Comparison of ENCODE assay signal across 1 cellular context in the genomic region with DNA sequence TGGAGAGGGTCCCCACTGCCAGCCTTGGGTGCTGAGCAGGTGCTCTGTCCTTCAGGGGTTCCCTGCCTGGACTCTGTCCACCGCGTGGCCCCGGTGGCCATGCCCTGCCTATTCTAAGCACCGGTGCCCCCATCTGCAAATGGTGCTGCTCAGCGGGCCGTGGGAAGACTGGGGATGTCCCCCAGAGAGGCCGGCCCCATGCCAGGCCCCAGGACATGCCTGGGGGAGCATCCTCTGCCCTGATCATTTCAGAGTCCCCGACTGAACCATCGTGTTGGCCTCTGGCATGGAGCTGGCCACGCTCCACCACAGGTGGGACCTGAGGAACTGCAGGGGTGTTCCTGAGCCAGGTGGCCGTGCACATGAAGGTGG.
TF ChIP-seq lines count a peak whose summit lies in the region.

No MANE protein-coding gene starts in this region.

TF ChIP-seq in GM23338, 12 proteins besides CTCF, POLR2A, EP300 and RAD21 (continued from another document):
- TF ChIP-seq, protein P1, sequence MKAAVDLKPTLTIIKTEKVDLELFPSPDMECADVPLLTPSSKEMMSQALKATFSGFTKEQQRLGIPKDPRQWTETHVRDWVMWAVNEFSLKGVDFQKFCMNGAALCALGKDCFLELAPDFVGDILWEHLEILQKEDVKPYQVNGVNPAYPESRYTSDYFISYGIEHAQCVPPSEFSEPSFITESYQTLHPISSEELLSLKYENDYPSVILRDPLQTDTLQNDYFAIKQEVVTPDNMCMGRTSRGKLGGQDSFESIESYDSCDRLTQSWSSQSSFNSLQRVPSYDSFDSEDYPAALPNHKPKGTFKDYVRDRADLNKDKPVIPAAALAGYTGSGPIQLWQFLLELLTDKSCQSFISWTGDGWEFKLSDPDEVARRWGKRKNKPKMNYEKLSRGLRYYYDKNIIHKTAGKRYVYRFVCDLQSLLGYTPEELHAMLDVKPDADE (IDR thresholded peaks at IDR 0.05) = no peak
- no peak for TF ChIP-seq ZNF114 (CRISPR knock-in tag; IDR thresholded peaks at IDR 0.05)
- TF ChIP-seq, protein P2, sequence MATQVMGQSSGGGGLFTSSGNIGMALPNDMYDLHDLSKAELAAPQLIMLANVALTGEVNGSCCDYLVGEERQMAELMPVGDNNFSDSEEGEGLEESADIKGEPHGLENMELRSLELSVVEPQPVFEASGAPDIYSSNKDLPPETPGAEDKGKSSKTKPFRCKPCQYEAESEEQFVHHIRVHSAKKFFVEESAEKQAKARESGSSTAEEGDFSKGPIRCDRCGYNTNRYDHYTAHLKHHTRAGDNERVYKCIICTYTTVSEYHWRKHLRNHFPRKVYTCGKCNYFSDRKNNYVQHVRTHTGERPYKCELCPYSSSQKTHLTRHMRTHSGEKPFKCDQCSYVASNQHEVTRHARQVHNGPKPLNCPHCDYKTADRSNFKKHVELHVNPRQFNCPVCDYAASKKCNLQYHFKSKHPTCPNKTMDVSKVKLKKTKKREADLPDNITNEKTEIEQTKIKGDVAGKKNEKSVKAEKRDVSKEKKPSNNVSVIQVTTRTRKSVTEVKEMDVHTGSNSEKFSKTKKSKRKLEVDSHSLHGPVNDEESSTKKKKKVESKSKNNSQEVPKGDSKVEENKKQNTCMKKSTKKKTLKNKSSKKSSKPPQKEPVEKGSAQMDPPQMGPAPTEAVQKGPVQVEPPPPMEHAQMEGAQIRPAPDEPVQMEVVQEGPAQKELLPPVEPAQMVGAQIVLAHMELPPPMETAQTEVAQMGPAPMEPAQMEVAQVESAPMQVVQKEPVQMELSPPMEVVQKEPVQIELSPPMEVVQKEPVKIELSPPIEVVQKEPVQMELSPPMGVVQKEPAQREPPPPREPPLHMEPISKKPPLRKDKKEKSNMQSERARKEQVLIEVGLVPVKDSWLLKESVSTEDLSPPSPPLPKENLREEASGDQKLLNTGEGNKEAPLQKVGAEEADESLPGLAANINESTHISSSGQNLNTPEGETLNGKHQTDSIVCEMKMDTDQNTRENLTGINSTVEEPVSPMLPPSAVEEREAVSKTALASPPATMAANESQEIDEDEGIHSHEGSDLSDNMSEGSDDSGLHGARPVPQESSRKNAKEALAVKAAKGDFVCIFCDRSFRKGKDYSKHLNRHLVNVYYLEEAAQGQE (IDR thresholded peaks at IDR 0.05; ENCODE audit: unreplicated experiment) = no peak
- no peak for TF ChIP-seq ZNF331 (CRISPR knock-in tag; IDR thresholded peaks at IDR 0.05; ENCODE audit: low read depth)
- no peak for TF ChIP-seq CREB1 (CRISPR knock-in tag; IDR thresholded peaks at IDR 0.05; ENCODE audit: low read depth)
- no peak for TF ChIP-seq STAT1 (IDR thresholded peaks at IDR 0.05; ENCODE audit: unreplicated experiment)
TF ChIP-seq in GM23338: peak in this region for 0.
